ENCODE assay signal across 8 cellular contexts in the genomic region with DNA sequence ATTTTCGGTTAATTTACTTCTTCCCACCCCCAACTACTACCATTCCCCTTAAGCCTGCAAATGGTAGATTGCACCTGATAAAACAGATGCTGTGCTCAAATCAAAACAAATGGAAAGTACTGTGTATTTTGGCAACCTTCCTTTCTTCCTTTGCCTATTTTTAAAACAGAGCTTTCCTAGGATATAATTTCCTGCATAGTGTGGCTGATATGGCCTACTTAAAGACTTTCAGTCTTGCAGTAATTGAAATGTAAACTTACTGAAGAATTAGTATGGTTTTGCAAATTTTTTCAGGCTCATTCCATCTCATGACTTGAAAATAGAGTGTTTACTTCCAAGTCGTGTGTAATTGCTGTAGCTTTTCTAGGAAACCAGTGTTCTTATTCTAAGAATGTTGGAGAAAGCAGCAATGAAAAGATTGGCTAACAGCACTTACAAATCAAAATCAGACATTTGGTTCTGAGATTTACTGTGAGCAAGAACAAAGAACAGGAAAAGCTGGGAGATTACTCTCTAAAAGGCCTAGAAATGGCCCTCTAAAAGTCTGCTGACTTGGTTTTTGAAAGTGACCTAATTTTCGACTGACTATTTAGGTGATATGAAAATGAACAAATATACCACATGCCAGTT. TPM values are rescaled to one million over a fixed set of nuclear protein-coding genes. Genes with fewer than 3 reads are reported as not detected.
DNase-seq lines count a peak whose midpoint lies in the region; ATAC-seq, FAIRE-seq and TF ChIP-seq lines count a peak whose summit lies in the region.

No MANE protein-coding gene starts in this region.

- H3K79me2 ChIP-seq in K562 (ENCODE audit: control insufficient read depth, insufficient read depth, low read length): no peaks in the 10 kb centered on the region

- TF ChIP-seq EP300 in K562 (IDR thresholded peaks at IDR 0.05; ENCODE audit: low read length): no peak

- H3K4me3 Mint-ChIP-seq in CD4-positive, alpha-beta T cell: peak overlapping the region; percentile 11

- H3K27me3 ChIP-seq in CD4-positive, alpha-beta T cell (ENCODE audit: control insufficient read depth, insufficient read depth, low read length): no peaks in the 10 kb centered on the region
- H3K27me3 ChIP-seq in K562 (ENCODE audit: control insufficient read depth in 2 of 2, insufficient read depth in 2 of 2, low read length in 2 of 2): no peaks in the 10 kb centered on the region
- no peaks in the 10 kb centered on the region for H3K27me3 ChIP-seq in left lung

- H3K36me3 Mint-ChIP-seq in CD4-positive, alpha-beta T cell (ENCODE audit: low read depth): peaks cover 28% of the 10 kb centered on the region

- WGBS in K562 (ENCODE audit: insufficient coverage, low coverage, missing lambda C conversion rate): 5% methylated on average over 3 of the region's 3 CpGs

- no peaks in the 10 kb centered on the region for H3K27me3 Mint-ChIP-seq in CD4-positive, alpha-beta T cell

- POLR2A ChIA-PET in CD4-positive, alpha-beta T cell (lab: Charles Lee): interaction anchor here (1.7 kb wide), 1 partner anchor 51 kb away, joined by 7 read pairs; no protein-coding TSS in a partner anchor
- POLR2A ChIA-PET in K562 (lab: Yijun Ruan, JAX): interaction anchor here (0.7 to 2.3 kb wide), 4 partner anchors 8 to 307 kb away, joined by 3 to 11 read pairs (median 4); no protein-coding TSS in a partner anchor

- CTCF ChIA-PET in CD4-positive, alpha-beta T cell (lab: Charles Lee): interaction anchor here (0.7 kb wide), 1 partner anchor 8 kb away, joined by 3 read pairs; no protein-coding TSS in a partner anchor
- CTCF ChIA-PET in K562 (lab: Yijun Ruan, JAX; ENCODE audit: low intra/inter-chr PET ratio): no interaction called here

- TF ChIP-seq POLR2A in K562 (conservative IDR thresholded peaks at IDR 0.05): no peak

- no peaks in the 10 kb centered on the region for H4K20me1 ChIP-seq in K562 (replicated peaks; ENCODE audit: control insufficient read depth, insufficient read depth, low read length)

- no peak for TF ChIP-seq RAD21 in K562 (CRISPR knock-in tag; conservative IDR thresholded peaks at IDR 0.05 in 1 of 2, IDR thresholded peaks at IDR 0.05 in 1 of 2)

- no peak for TF ChIP-seq CTCF in CD4-positive, alpha-beta T cell (IDR thresholded peaks at IDR 0.05)
- TF ChIP-seq CTCF in K562 (IDR thresholded peaks at IDR 0.05 in 2 of 3, conservative IDR thresholded peaks at IDR 0.05 in 1 of 3; ENCODE audit: insufficient read depth in 2 of 3, low read depth in 1 of 3, low read length in 3 of 3) (no peak), left lung (IDR thresholded peaks at IDR 0.05) (no peak)

- intact Hi-C loops in CD4-positive, alpha-beta T cell (cut with DNase I, micrococcal nuclease): no loop called here
- intact Hi-C loops in K562 (cut with micrococcal nuclease): no loop called here
- intact Hi-C loops in left lung (cut with DNase I): no loop called here

- H2AFZ ChIP-seq in K562 (ENCODE audit: low read depth, low read length): no peak overlapping the region

- H3K4me1 Mint-ChIP-seq in CD4-positive, alpha-beta T cell (ENCODE audit: low read depth): peaks cover 42% of the 10 kb centered on the region

- no peak for DNase-seq in CD4-positive, alpha-beta T cell
- DNase-seq in KBM-7 (peak; percentile 18), K562 (ENCODE audit: extremely low read depth in 1 of 4, low spot score in 3 of 4) (no peak), left lung (no peak), frontal cortex (ENCODE audit: low spot score in 2 of 2) (no peak), OCI-M2 (lab: John Stamatoyannopoulos, UW; ENCODE audit: unreplicated experiment) (no peak), NOMO-1 treated with DMSO at 0.1 percent for 48 hours (lab: John Stamatoyannopoulos, UW; ENCODE audit: unreplicated experiment) (no peak), SK-N-DZ (ENCODE audit: low spot score) (no peak)

- H3K9me3 ChIP-seq in CD4-positive, alpha-beta T cell (ENCODE audit: control insufficient read depth, low read length): no peaks in the 10 kb centered on the region
- no peaks in the 10 kb centered on the region for H3K9me3 ChIP-seq in K562 (replicated peaks; ENCODE audit: control insufficient read depth, insufficient read depth, low read depth, low read length)
- H3K9me3 ChIP-seq in left lung: no peaks in the 10 kb centered on the region

- H3K4me2 ChIP-seq in K562 (ENCODE audit: insufficient read depth, low read length): no peak overlapping the region

- peak overlapping the region; percentile 77 for H3K27ac Mint-ChIP-seq in CD4-positive, alpha-beta T cell

- FAIRE-seq in K562 (lab: Jason Lieb, UNC) (no peak), frontal cortex (lab: Jason Lieb, UNC) (no peak)

- no peak overlapping the region for H3K27ac ChIP-seq in CD4-positive, alpha-beta T cell (ENCODE audit: low read depth, low read length)
- no peak overlapping the region for H3K27ac ChIP-seq in K562 (ENCODE audit: extremely low read depth, low read depth, low read length)
- H3K27ac ChIP-seq in left lung: peak overlapping the region; percentile 69 to 72

- H3K4me3 ChIP-seq in K562 (no peak overlapping the region), left lung (no peak overlapping the region)

- no peak overlapping the region for H3K9ac ChIP-seq in K562 (ENCODE audit: insufficient read depth in 1 of 2, low read depth in 2 of 2, low read length in 2 of 2)

- ATAC-seq in CD4-positive, alpha-beta T cell (ENCODE audit: poor library complexity): no peak
- ATAC-seq in K562: no peak
- ATAC-seq in left lung: peak; percentile 79

- no peaks in the 10 kb centered on the region; a peak in 2 of 5 replicates for H3K4me1 ChIP-seq in K562 (replicated peaks in 1 of 2; ENCODE audit: control insufficient read depth in 2 of 2, insufficient read depth in 2 of 2, low read length in 2 of 2)
- peaks cover 18 to 30% of the 10 kb centered on the region in 2 donors for H3K4me1 ChIP-seq in left lung

- no peaks in the 10 kb centered on the region for H3K9me1 ChIP-seq in K562 (ENCODE audit: control insufficient read depth, insufficient read depth, low read length)

- BruUV-seq in K562 (replicated peaks; lab: Mats Ljungman, UMichigan): no TSS peak

- no peaks in the 10 kb centered on the region for H3K9me3 Mint-ChIP-seq in CD4-positive, alpha-beta T cell

- in situ Hi-C loops in KBM-7 (cut with MboI; ENCODE audit: low pct_unique_long_range_greater_than_20kb, low sequenced_read_pairs): no loop called here
- in situ Hi-C loops in K562 (cut with MboI): no loop called here

- H3K36me3 ChIP-seq in K562 (ENCODE audit: control insufficient read depth, insufficient read depth, low read length) (peaks cover 6% of the 10 kb centered on the region; the same call in 1 of the 3 replicates), left lung (peaks cover 0 to 8% of the 10 kb centered on the region in 2 donors)

TF ChIP-seq in K562, 482 proteins besides CTCF, POLR2A, EP300 and RAD21 (continues in another document):
- TF ChIP-seq, protein P1, sequence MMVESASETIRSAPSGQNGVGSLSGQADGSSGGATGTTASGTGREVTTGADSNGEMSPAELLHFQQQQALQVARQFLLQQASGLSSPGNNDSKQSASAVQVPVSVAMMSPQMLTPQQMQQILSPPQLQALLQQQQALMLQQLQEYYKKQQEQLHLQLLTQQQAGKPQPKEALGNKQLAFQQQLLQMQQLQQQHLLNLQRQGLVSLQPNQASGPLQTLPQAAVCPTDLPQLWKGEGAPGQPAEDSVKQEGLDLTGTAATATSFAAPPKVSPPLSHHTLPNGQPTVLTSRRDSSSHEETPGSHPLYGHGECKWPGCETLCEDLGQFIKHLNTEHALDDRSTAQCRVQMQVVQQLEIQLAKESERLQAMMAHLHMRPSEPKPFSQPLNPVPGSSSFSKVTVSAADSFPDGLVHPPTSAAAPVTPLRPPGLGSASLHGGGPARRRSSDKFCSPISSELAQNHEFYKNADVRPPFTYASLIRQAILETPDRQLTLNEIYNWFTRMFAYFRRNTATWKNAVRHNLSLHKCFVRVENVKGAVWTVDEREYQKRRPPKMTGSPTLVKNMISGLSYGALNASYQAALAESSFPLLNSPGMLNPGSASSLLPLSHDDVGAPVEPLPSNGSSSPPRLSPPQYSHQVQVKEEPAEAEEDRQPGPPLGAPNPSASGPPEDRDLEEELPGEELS (CRISPR knock-in tag; IDR thresholded peaks at IDR 0.05; ENCODE audit: borderline replicate concordance): no peak
- TF ChIP-seq, protein P2, sequence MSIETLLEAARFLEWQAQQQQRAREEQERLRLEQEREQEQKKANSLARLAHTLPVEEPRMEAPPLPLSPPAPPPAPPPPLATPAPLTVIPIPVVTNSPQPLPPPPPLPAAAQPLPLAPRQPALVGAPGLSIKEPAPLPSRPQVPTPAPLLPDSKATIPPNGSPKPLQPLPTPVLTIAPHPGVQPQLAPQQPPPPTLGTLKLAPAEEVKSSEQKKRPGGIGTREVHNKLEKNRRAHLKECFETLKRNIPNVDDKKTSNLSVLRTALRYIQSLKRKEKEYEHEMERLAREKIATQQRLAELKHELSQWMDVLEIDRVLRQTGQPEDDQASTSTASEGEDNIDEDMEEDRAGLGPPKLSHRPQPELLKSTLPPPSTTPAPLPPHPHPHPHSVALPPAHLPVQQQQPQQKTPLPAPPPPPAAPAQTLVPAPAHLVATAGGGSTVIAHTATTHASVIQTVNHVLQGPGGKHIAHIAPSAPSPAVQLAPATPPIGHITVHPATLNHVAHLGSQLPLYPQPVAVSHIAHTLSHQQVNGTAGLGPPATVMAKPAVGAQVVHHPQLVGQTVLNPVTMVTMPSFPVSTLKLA (conservative IDR thresholded peaks at IDR 0.05): 0 out of 4 replicates have a peak, but pooled peaks of 1 of the 2 experiments have one; percentile 28

RNA-seq across cellular contexts. Expression of a gene that starts 52.0 kb away (rescaled TPM):
- 1 to 10 TPM; 3.2 to 6.1 TPM for total RNA-seq in CD4-positive, alpha-beta T cell
- total RNA-seq in K562 (2011; cell fraction: chromatin; rRNA removed; ENCODE audit: low replicate concordance): 3.8 and 11.4 TPM in 2 replicates
- 3.5 and 4.1 TPM in 2 replicates for total RNA-seq in K562 (2011; cell fraction: nucleolus; rRNA removed)
- total RNA-seq in K562 (2011; cell fraction: nucleoplasm; rRNA removed): 9.5 and 18.6 TPM in 2 replicates
- total RNA-seq in K562 (2014; rRNA removed) (6.4 TPM in 2 replicates), K562 (2014; rRNA removed; fragmentation: Illumina TruSeq; extraction: Trizol) (10.2 and 12.6 TPM in 2 replicates), K562 (2015; rRNA removed; fragmentation: Illumina TruSeq; extraction: Trizol) (10.8 and 12.4 TPM in 2 replicates), K562 (2021) (10.3 and 10.6 TPM in 2 replicates), left lung (10 to 100 TPM; 45.8 to 57.8 TPM), frontal cortex (17.9 TPM)
- polyA plus RNA-seq in K562 (2011; rRNA removed) (6.1 and 9.2 TPM in 2 replicates), K562 (2014; fragmentation: Illumina TruSeq; extraction: Trizol) (9.2 and 13.4 TPM in 2 replicates), K562 (2014; fragmentation: Nextera tagmentation; extraction: Ambion mirVana) (1 to 10 TPM; 3.4 to 6.6 TPM), K562 (2014; rRNA removed) (4.6 and 5.2 TPM in 2 replicates)
- 2.7 and 4.5 TPM in 2 replicates for polyA plus RNA-seq in K562 (2011; cell fraction: cytosol; rRNA removed)
- polyA plus RNA-seq in K562 (2011; cell fraction: nucleus; rRNA removed): 1.7 and 2.4 TPM in 2 replicates
- polyA plus RNA-seq in K562 (2012): 4.1 and 5.4 TPM in 2 replicates
- 8.9 and 10.7 TPM in 2 replicates for polyA minus RNA-seq in K562 (2011; rRNA and poly(A)+ RNA removed)
- 5.2 and 6.8 TPM in 2 replicates for polyA minus RNA-seq in K562 (2011; cell fraction: cytosol; rRNA and poly(A)+ RNA removed)
- polyA minus RNA-seq in K562 (2011; cell fraction: nucleus; rRNA and poly(A)+ RNA removed): 2.8 and 4.2 TPM in 2 replicates
- 19.5 and 20.6 TPM in 2 replicates for polyA plus RNA-seq in SK-N-DZ (2014; cell fraction: cytosol; rRNA removed)
- polyA plus RNA-seq in SK-N-DZ (2014; cell fraction: nucleus; rRNA removed): 5.9 and 6.2 TPM in 2 replicates

Comparison
In these comparisons a context has a peak if more than half of its experiments do, and no peak if none do; other contexts are left out.
1. H3K27ac ChIP-seq: peak in left lung (2 of 2); none in CD4-positive, alpha-beta T cell (single experiment) and K562 (single experiment).